ENCODE assay signal across 28 cellular contexts in the genomic region with DNA sequence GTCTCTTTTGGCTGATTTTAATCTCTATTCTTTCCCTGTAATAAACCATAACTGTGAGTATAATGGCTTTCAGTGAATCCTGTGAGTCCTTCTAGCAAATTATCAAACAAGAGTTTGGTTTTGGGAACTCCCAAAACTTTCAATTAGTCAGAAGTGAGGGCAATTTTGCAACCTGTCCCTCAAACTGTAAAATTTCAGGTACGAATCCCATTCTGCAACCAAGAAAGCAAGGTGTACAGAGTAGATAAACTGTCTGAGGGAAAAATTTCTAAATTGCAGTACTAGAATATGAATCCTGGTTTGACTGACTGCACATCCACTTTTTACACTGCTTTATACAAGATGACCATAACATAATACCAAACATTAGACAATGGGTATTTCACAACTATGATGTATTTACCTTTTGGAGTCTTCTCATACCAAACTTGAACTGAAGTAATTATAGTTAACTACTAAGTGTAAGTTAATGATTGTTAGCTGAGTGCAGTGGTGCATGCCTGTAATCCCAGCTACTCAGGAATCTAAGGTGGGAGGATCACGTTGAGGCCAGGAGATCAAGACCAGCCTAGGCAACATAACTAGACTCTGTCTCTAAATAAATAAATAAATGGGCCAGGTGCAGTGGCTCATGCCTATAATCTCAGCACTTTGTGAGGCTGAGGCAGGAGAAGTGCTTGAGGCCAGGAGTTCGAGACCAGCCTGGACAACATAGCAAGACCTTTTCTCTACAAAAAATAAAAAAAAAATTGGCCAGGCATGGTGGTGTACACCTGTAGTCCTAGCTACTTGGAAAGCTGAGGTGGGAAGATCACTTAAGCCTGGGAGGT. TPM values are rescaled to one million over a fixed set of nuclear protein-coding genes. Genes with fewer than 3 reads are reported as not detected.
A peak's percentile ranks its signal among the peaks of the same experiment; 100 is the strongest.
DNase-seq lines count a peak whose midpoint lies in the region; ATAC-seq and TF ChIP-seq lines count a peak whose summit lies in the region.
"Had no signal": no experiment of that assay in that cellular context is flagged by ENCODE, and none has a peak within 500 bp of the region (broad histone marks: within the 10 kb centered on the region; RNA-seq: fewer than 3 reads in every experiment).

No MANE protein-coding gene starts in this region.

- TF ChIP-seq CTCF in lower lobe of right lung (IDR thresholded peaks at IDR 0.05) (no peak), mesothelial cell of epicardium (IDR thresholded peaks at IDR 0.05; ENCODE audit: unreplicated experiment) (no peak)

- H3K27me3 ChIP-seq in lower lobe of right lung (ENCODE audit: low read depth): no peaks in the 10 kb centered on the region
- H3K27me3 ChIP-seq: Peyer's patch had no signal

- H3K27me3 Mint-ChIP-seq in mesothelial cell of epicardium (ENCODE audit: low read depth): no peaks in the 10 kb centered on the region
- H3K27me3 Mint-ChIP-seq: activated B cell treated with CpG ODN at 0.5 μM for 24 hours; activated CD4-positive, alpha-beta memory T cell treated with anti-CD3 and anti-CD28 coated beads, Interleukin-2, amount 10 ng/mL, durations not matched to agents 7 days and 5 days; effector memory CD8-positive, alpha-beta T cell had no signal

- no peak overlapping the region for H3K27ac ChIP-seq in lower lobe of right lung
- H3K27ac ChIP-seq in temporal lobe (ENCODE audit: low read depth, low read length): peak overlapping the region; percentile 1
- H3K27ac ChIP-seq: parathyroid adenoma had no signal

- no peaks in the 10 kb centered on the region for H3K9me3 Mint-ChIP-seq in mesothelial cell of epicardium
- H3K9me3 Mint-ChIP-seq: activated B cell treated with CpG ODN at 0.5 μM for 24 hours; activated CD4-positive, alpha-beta memory T cell treated with anti-CD3 and anti-CD28 coated beads, Interleukin-2, amount 10 ng/mL, durations not matched to agents 7 days and 5 days; effector memory CD8-positive, alpha-beta T cell; neural crest cell; stimulated activated effector memory CD8-positive, alpha-beta T cell treated with anti-CD3 and anti-CD28 coated beads, Interleukin-12 subunit alpha, Interleukin-12 subunit beta, amount 100 ng/mL, for 72 hours had no signal

- peaks cover 54% of the 10 kb centered on the region for H3K36me3 ChIP-seq in lower lobe of right lung

- H3K27ac Mint-ChIP-seq in mesothelial cell of epicardium: no peak overlapping the region
- H3K27ac Mint-ChIP-seq: activated B cell treated with CpG ODN at 0.5 μM for 24 hours; activated CD4-positive, alpha-beta memory T cell treated with anti-CD3 and anti-CD28 coated beads, Interleukin-2, amount 10 ng/mL, durations not matched to agents 7 days and 5 days; effector memory CD8-positive, alpha-beta T cell; stimulated activated effector memory CD8-positive, alpha-beta T cell treated with anti-CD3 and anti-CD28 coated beads, Interleukin-12 subunit alpha, Interleukin-12 subunit beta, amount 100 ng/mL, for 72 hours had no signal

- no peaks in the 10 kb centered on the region for H3K4me1 Mint-ChIP-seq in mesothelial cell of epicardium
- H3K4me1 Mint-ChIP-seq: activated B cell treated with CpG ODN at 0.5 μM for 24 hours; activated CD4-positive, alpha-beta memory T cell treated with anti-CD3 and anti-CD28 coated beads, Interleukin-2, amount 10 ng/mL, durations not matched to agents 7 days and 5 days; neural crest cell; stimulated activated effector memory CD8-positive, alpha-beta T cell treated with anti-CD3 and anti-CD28 coated beads, Interleukin-12 subunit alpha, Interleukin-12 subunit beta, amount 100 ng/mL, for 72 hours had no signal

- peak; percentile 59 to 74 for DNase-seq in NCI-H526 (lab: John Stamatoyannopoulos, UW)
- DNase-seq in glomerular visceral epithelial cell (ENCODE audit: extremely low spot score): peak; percentile 79
- no peak for DNase-seq in lower lobe of right lung
- DNase-seq in HK-2 (ENCODE audit: unreplicated experiment): no peak
- no peak for DNase-seq in middle frontal gyrus (ENCODE audit: extremely low spot score, low spot score)
- no peak for DNase-seq in mesothelial cell of epicardium (ENCODE audit: low spot score in 2 of 2, unreplicated experiment in 2 of 2)
- DNase-seq: activated B cell treated with CpG ODN at 0.5 μM for 24 hours; activated CD4-positive, alpha-beta memory T cell treated with anti-CD3 and anti-CD28 coated beads, Interleukin-2, amount 10 ng/mL, durations not matched to agents 7 days and 5 days; activated CD8-positive, alpha-beta memory T cell treated with anti-CD3 and anti-CD28 coated beads, Interleukin-2, amount 50 U/mL, for 48 hours; activated naive CD4-positive, alpha-beta T cell treated with anti-CD3 and anti-CD28 coated beads, Interleukin-2, amount 50 U/mL, for 16 hours; amygdala; effector memory CD8-positive, alpha-beta T cell; NCI-H1092; NCI-H187; NCI-H2171; NCI-H524; right cardiac atrium; stimulated activated CD4-positive, alpha-beta T cell treated with anti-CD3 and anti-CD28 coated beads, Interleukin-12 subunit alpha, Interleukin-12 subunit beta, amount 100 ng/mL, for 4 hours; stimulated activated CD4-positive, alpha-beta T cell treated with anti-CD3 and anti-CD28 coated beads, Interleukin-4, amount 100 ng/mL, for 24 hours; SW 1271; T-helper 9 cell had no signal

- no peaks in the 10 kb centered on the region for H3K4me1 ChIP-seq in lower lobe of right lung
- H3K4me1 ChIP-seq: parathyroid adenoma had no signal

- H3K4me3 Mint-ChIP-seq in mesothelial cell of epicardium: no peak overlapping the region
- H3K4me3 Mint-ChIP-seq: activated B cell treated with CpG ODN at 0.5 μM for 24 hours; activated CD4-positive, alpha-beta memory T cell treated with anti-CD3 and anti-CD28 coated beads, Interleukin-2, amount 10 ng/mL, durations not matched to agents 7 days and 5 days; effector memory CD8-positive, alpha-beta T cell; neural crest cell; stimulated activated effector memory CD8-positive, alpha-beta T cell treated with anti-CD3 and anti-CD28 coated beads, Interleukin-12 subunit alpha, Interleukin-12 subunit beta, amount 100 ng/mL, for 72 hours had no signal

- peak; percentile 70 to 84 for ATAC-seq in lower lobe of right lung
- ATAC-seq in HG03378 (IDR thresholded peaks at IDR 0.05; ENCODE audit: unreplicated experiment): no peak
- ATAC-seq: effector memory CD8-positive, alpha-beta T cell; GM12878; right cardiac atrium; stimulated activated effector memory CD8-positive, alpha-beta T cell treated with anti-CD3 and anti-CD28 coated beads, Interleukin-12 subunit alpha, Interleukin-12 subunit beta, amount 100 ng/mL, for 72 hours had no signal

- intact Hi-C loops in lower lobe of right lung (cut with DNase I): no loop called here

- H3K4me3 ChIP-seq in lower lobe of right lung: no peak overlapping the region
- H3K4me3 ChIP-seq: GM12878, Peyer's patch had no signal

- H3K9me3 ChIP-seq in lower lobe of right lung: no peaks in the 10 kb centered on the region
- H3K9me3 ChIP-seq: Peyer's patch had no signal

- H3K36me3 Mint-ChIP-seq in mesothelial cell of epicardium: peaks cover 14% of the 10 kb centered on the region

RNA-seq across cellular contexts. Expression of a gene that starts 44.8 kb away (rescaled TPM):
- total RNA-seq in lower lobe of right lung: 28.6 TPM
- total RNA-seq in temporal lobe: 17.2 TPM
- total RNA-seq in mesothelial cell of epicardium: 33.7 to 38.3 TPM (median 37.5 TPM) in 3 replicates

Comparison
In these comparisons a context has a peak if more than half of its experiments do, and no peak if none do; other contexts are left out.
1. DNase-seq: peak in NCI-H526 (2 of 2) and glomerular visceral epithelial cell (single experiment); none in lower lobe of right lung (single experiment), HK-2 (single experiment), middle frontal gyrus (single experiment) and mesothelial cell of epicardium (0 of 2).